8 cellular contexts compared by ENCODE assay signal in the genomic region with DNA sequence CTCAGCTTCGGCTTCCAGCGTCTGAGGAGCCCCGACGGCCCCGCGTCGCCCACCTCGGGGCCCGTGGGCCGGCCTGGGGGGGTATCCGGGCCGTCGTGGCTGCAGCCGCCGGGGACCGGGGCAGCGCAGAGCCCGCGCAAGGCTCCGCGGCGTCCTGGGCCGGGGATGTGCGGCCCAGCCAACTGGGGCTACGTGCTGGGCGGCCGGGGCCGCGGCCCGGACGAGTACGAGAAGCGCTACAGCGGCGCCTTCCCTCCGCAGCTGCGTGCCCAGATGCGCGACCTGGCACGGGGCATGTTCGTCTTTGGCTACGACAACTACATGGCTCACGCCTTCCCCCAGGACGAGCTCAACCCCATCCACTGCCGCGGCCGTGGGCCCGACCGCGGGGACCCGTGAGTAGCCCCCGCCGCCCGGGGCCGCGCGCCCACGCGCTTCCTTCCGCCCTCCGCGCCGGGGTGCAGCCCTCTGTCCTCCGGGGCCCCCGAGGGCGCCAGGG. TPM values are rescaled to one million over a fixed set of nuclear protein-coding genes. Genes with fewer than 3 reads are reported as not detected.
DNase-seq lines count a peak whose midpoint lies in the region; ATAC-seq and TF ChIP-seq lines count a peak whose summit lies in the region.

No MANE protein-coding gene starts in this region.

- H3K27ac ChIP-seq in KOPT-K1 (ENCODE audit: low read depth, low read length, poor library complexity, severe bottlenecking) (peak overlapping the region; percentile 83), mucosa of rectum (ENCODE audit: low read depth in 2 of 2, low read length in 2 of 2) (peak overlapping the region; percentile 89 to 97), thyroid gland (peak overlapping the region; percentile 73 to 97 (median 87))

- no peak for TF ChIP-seq POLR2A in thyroid gland (IDR thresholded peaks at IDR 0.05)

- intact Hi-C loops in thyroid gland (cut with DNase I) = loop anchor here (5.0 kb wide), 1 partner anchor 66 kb away; the partner anchor contains the start of gene ARL8B

- peak; percentile 1 for ATAC-seq in GM21786 (IDR thresholded peaks at IDR 0.05; ENCODE audit: unreplicated experiment)

- TF ChIP-seq CTCF in epithelial cell of esophagus (IDR thresholded peaks at IDR 0.05; ENCODE audit: insufficient read depth, low read depth, low read length, missing control alignments) (no peak), thyroid gland (IDR thresholded peaks at IDR 0.05) (no peak)

- H3K36me3 ChIP-seq in KOPT-K1 (ENCODE audit: insufficient read depth, low read length) (peaks cover 4% of the 10 kb centered on the region; the same call in 1 of the 2 replicates), mucosa of rectum (ENCODE audit: control insufficient read depth in 2 of 2, insufficient read depth in 2 of 2, low read length in 2 of 2) (no peaks in the 10 kb centered on the region), thyroid gland (no peaks in the 10 kb centered on the region)

- H3K4me3 ChIP-seq in epithelial cell of esophagus (ENCODE audit: low read length) = peak overlapping the region; percentile 87
- peak overlapping the region; percentile 68 to 90 for H3K4me3 ChIP-seq in mucosa of rectum (ENCODE audit: low read length in 2 of 2)
- H3K4me3 ChIP-seq in thyroid gland (replicated peaks in 1 of 3) = peak overlapping the region; percentile 65 to 100 (median 95)

- H3K4me1 ChIP-seq in mucosa of rectum (ENCODE audit: control insufficient read depth in 2 of 2, insufficient read depth in 2 of 2, low read length in 2 of 2) (peaks cover 8 to 16% of the 10 kb centered on the region in 2 donors), thyroid gland (peaks cover 19 to 47% of the 10 kb centered on the region in 2 donors)

- DNase-seq in ELR (ENCODE audit: low read depth) = peak; percentile 47
- DNase-seq in activated CD8-positive, alpha-beta memory T cell treated with anti-CD3 and anti-CD28 coated beads, Interleukin-2, amount 50 U/mL, for 4 hours = peak; percentile 47
- DNase-seq in epithelial cell of esophagus (ENCODE audit: low read depth) = peak; percentile 48
- DNase-seq in thyroid gland = peak; percentile 28 to 37
- no peak for DNase-seq in hippocampal formation (lab: John Stamatoyannopoulos, UW)

- no peaks in the 10 kb centered on the region for H3K27me3 ChIP-seq in mucosa of rectum (ENCODE audit: control insufficient read depth in 2 of 2, insufficient read depth in 2 of 2, low read length in 2 of 2)
- H3K27me3 ChIP-seq in thyroid gland = no peaks in the 10 kb centered on the region

- 0% methylated on average over 3 of the region's 66 CpGs; no CpG with 5 or more reads in 1 of the 2 donors for WGBS in thyroid gland, 2 donors

- H3K9me3 ChIP-seq in KOPT-K1 (ENCODE audit: insufficient read depth, low read length, poor library complexity, severe bottlenecking) (no peaks in the 10 kb centered on the region), mucosa of rectum (ENCODE audit: control insufficient read depth in 2 of 2, low read length in 2 of 2) (no peaks in the 10 kb centered on the region), thyroid gland (no peaks in the 10 kb centered on the region)

- peak overlapping the region; percentile 85 to 97 for H3K9ac ChIP-seq in mucosa of rectum (ENCODE audit: low read depth in 1 of 2, low read length in 2 of 2)

RNA-seq across cellular contexts. Expression of gene EDEM1, which starts 0.5 kb away (rescaled TPM):
- 10 to 100 TPM; 26.1 to 58.4 (median 43.0) TPM for total RNA-seq in thyroid gland

Comparison
In these comparisons a context has a peak if more than half of its experiments do, and no peak if none do; other contexts are left out.
1. DNase-seq: peak in ELR (single experiment), activated CD8-positive, alpha-beta memory T cell treated with anti-CD3 and anti-CD28 coated beads, Interleukin-2, amount 50 U/mL, for 4 hours (single experiment), epithelial cell of esophagus (single experiment) and thyroid gland (2 of 2); none in hippocampal formation (0 of 2).
2. Peak in every context shown above with its lines, with median percentiles within 50 percentile points of each other: H3K27ac ChIP-seq and H3K4me3 ChIP-seq.